8 cellular contexts compared by ENCODE assay signal in the genomic region with DNA sequence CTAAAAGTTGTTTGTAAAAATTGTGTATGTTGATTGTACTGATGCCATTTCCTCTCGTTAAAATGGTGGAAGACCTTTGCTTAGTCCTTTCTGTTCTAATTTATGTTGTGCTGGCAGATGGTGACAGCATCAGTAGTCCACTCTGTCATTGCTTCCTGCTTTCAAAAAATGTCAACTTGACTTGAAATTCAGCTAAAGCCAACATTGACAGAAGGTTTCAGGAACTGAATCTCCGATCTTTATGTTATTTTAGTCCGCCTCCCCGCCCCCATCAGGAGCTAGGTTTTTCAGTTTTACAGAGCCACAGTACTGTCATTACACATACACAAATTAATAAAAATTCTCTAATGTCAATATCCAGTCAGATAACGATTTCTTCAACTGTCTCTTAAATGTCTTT. TPM values are rescaled to one million over a fixed set of nuclear protein-coding genes. Genes with fewer than 3 reads are reported as not detected.
DNase-seq lines count a peak whose midpoint lies in the region; ATAC-seq and TF ChIP-seq lines count a peak whose summit lies in the region.

No MANE protein-coding gene starts in this region.

- no peaks in the 10 kb centered on the region for H3K9me3 ChIP-seq in Karpas-422 (ENCODE audit: low read length)

- no peak overlapping the region for H2AFZ ChIP-seq in Karpas-422 (ENCODE audit: low read length)

- H3K4me3 Mint-ChIP-seq in natural killer cell treated with Interleukin-12 subunit alpha and Interleukin-12 subunit beta and Interleukin-15 and Interleukin-18, amount 100 ng/mL, for 72 hours, result peak overlapping the region; percentile 91

- H3K4me1 ChIP-seq in Karpas-422 (ENCODE audit: low read length), result peaks cover 28% of the 10 kb centered on the region

- peak overlapping the region; percentile 96 to 97 for H3K27ac Mint-ChIP-seq in natural killer cell treated with Interleukin-12 subunit alpha and Interleukin-12 subunit beta and Interleukin-15 and Interleukin-18, amount 100 ng/mL, for 72 hours

- peak overlapping the region; percentile 80 for H3K4me3 ChIP-seq in Karpas-422 (ENCODE audit: low read length)
- peak overlapping the region; percentile 66 for H3K4me3 ChIP-seq in astrocyte of the spinal cord (ENCODE audit: low read depth, low read length)

- H3K4me1 Mint-ChIP-seq in natural killer cell treated with Interleukin-12 subunit alpha and Interleukin-12 subunit beta and Interleukin-15 and Interleukin-18, amount 100 ng/mL, for 72 hours (ENCODE audit: low read depth in 2 of 2), result peaks cover 36 to 40% of the 10 kb centered on the region in 2 donors

- H3K9ac ChIP-seq in Karpas-422 (ENCODE audit: low read length), result peak overlapping the region; percentile 86

- H3K27ac ChIP-seq in Karpas-422 (ENCODE audit: low read length), result peak overlapping the region; percentile 78

- DNase-seq in NCI-H2029 (lab: John Stamatoyannopoulos, UW) (peak; percentile 6), NCI-H2029 treated with DMSO at 0.1 percent for 48 hours (lab: John Stamatoyannopoulos, UW) (no peak), Karpas-422 (peak; percentile 77), astrocyte of the spinal cord (ENCODE audit: low read depth, low spot score) (no peak), globus pallidus (ENCODE audit: low spot score) (no peak), occipital lobe (lab: John Stamatoyannopoulos, UW) (no peak)
- DNase-seq in natural killer cell treated with Interleukin-12 subunit alpha and Interleukin-12 subunit beta and Interleukin-15 and Interleukin-18, amount 100 ng/mL, for 72 hours (ENCODE audit: low spot score), result no peak

- in situ Hi-C loops in astrocyte of the spinal cord (cut with HindIII; ENCODE audit: low sequenced_read_pairs), result no loop called here

- H3K9me3 Mint-ChIP-seq in natural killer cell treated with Interleukin-12 subunit alpha and Interleukin-12 subunit beta and Interleukin-15 and Interleukin-18, amount 100 ng/mL, for 72 hours, result no peaks in the 10 kb centered on the region

- H3K9me2 ChIP-seq in Karpas-422 (replicated peaks; ENCODE audit: insufficient read depth, low read length), result no peaks in the 10 kb centered on the region

- peaks cover 4% of the 10 kb centered on the region for H3K36me3 Mint-ChIP-seq in natural killer cell treated with Interleukin-12 subunit alpha and Interleukin-12 subunit beta and Interleukin-15 and Interleukin-18, amount 100 ng/mL, for 72 hours

- H4K20me1 ChIP-seq in Karpas-422 (ENCODE audit: insufficient read depth, low read depth, low read length), result no peaks in the 10 kb centered on the region

- peaks cover 5% of the 10 kb centered on the region; the same call in 1 of the 2 replicates for H3K36me3 ChIP-seq in Karpas-422 (ENCODE audit: insufficient read depth, low read length)

- ATAC-seq in natural killer cell treated with Interleukin-12 subunit alpha and Interleukin-12 subunit beta and Interleukin-15 and Interleukin-18, amount 100 ng/mL, for 72 hours, result no peak
- ATAC-seq in HG02884 (IDR thresholded peaks at IDR 0.05; ENCODE audit: unreplicated experiment), result no peak

- TF ChIP-seq CTCF in astrocyte of the spinal cord (IDR thresholded peaks at IDR 0.05; ENCODE audit: low read depth, low read length), result no peak

- no peaks in the 10 kb centered on the region for H3K27me3 Mint-ChIP-seq in natural killer cell treated with Interleukin-12 subunit alpha and Interleukin-12 subunit beta and Interleukin-15 and Interleukin-18, amount 100 ng/mL, for 72 hours

- H3K4me2 ChIP-seq in Karpas-422 (ENCODE audit: low read depth, low read length, poor library complexity, severe bottlenecking), result peak overlapping the region; percentile 90

- H3K27me3 ChIP-seq in Karpas-422 (ENCODE audit: low read length), result no peaks in the 10 kb centered on the region

- H3K79me2 ChIP-seq in Karpas-422 (ENCODE audit: low read length), result peaks cover 87% of the 10 kb centered on the region

RNA-seq across cellular contexts. Expression of a gene that starts 1.5 kb away (rescaled TPM):
- total RNA-seq in Karpas-422 (2014; rRNA removed; shearing (Covaris generic); ENCODE audit: low replicate concordance), result 10.7 and 78.7 TPM in 2 replicates
- 10 to 100 TPM; 17.1 to 24.1 TPM for total RNA-seq in natural killer cell treated with Interleukin-12 subunit alpha and Interleukin-12 subunit beta and Interleukin-15 and Interleukin-18, amount 100 ng/mL, for 72 hours
- 20.9 TPM for total RNA-seq in occipital lobe

RNA-seq across cellular contexts. Expression of a gene that starts 1.6 kb away (rescaled TPM):
- total RNA-seq in Karpas-422 (2014; rRNA removed; shearing (Covaris generic); ENCODE audit: low replicate concordance), result 39.8 and 47.3 TPM in 2 replicates
- total RNA-seq in natural killer cell treated with Interleukin-12 subunit alpha and Interleukin-12 subunit beta and Interleukin-15 and Interleukin-18, amount 100 ng/mL, for 72 hours, result 10 to 100 TPM; 13.0 to 15.8 TPM
- 43.4 TPM for total RNA-seq in occipital lobe

Comparison
In these comparisons a context has a peak if more than half of its experiments do, and no peak if none do; other contexts are left out.
1. DNase-seq: peak in NCI-H2029 (single experiment) and Karpas-422 (single experiment); none in NCI-H2029 treated with DMSO at 0.1 percent for 48 hours (single experiment), astrocyte of the spinal cord (single experiment), natural killer cell treated with Interleukin-12 subunit alpha and Interleukin-12 subunit beta and Interleukin-15 and Interleukin-18, amount 100 ng/mL, for 72 hours (single experiment), globus pallidus (single experiment) and occipital lobe (single experiment).